ENCODE assay signal across 32 cellular contexts in genomic region chr10:97949462-97949861, GRCh38.
"Had no signal": no experiment of that assay in that cellular context is flagged by ENCODE, and none has a peak within 500 bp of the region (broad histone marks: within the 10 kb centered on the region; RNA-seq: fewer than 3 reads in every experiment).

No MANE protein-coding gene starts in this region.

- H3K9ac ChIP-seq: KMS-11 had no signal

- H3K4me2 ChIP-seq: KMS-11 had no signal

- H3K36me3 ChIP-seq: MG63 had no signal

- DNase-seq: Karpas-422, Kasumi-1, MG63, MM.1S, MV-4-11, NCI-H1048, NCI-H1092, NCI-H1092 treated with DMSO at 0.1 percent for 48 hours, NCI-H1105, NCI-H1105 treated with DMSO at 0.1 percent for 48 hours, NCI-H1417 treated with DMSO at 0.1 percent for 48 hours, NCI-H1436 treated with DMSO at 0.1 percent for 48 hours, NCI-H146, NCI-H1694, NCI-H1694 treated with DMSO at 0.1 percent for 48 hours, NCI-H187, NCI-H187 treated with DMSO at 0.1 percent for 48 hours, NCI-H1930, NCI-H2029, NCI-H2029 treated with DMSO at 0.1 percent for 48 hours, NCI-H2081, NCI-H2081 treated with DMSO at 0.1 percent for 48 hours, NCI-H2107, NCI-H2171, NCI-H2171 treated with DMSO at 0.1 percent for 48 hours, NCI-H2227 treated with DMSO at 0.1 percent for 48 hours, NCI-H226, NCI-H345, NCI-H446, NCI-H446 treated with DMSO at 0.1 percent for 48 hours, NCI-H510A had no signal

- H3K4me3 ChIP-seq: MG63 had no signal

- H3K27ac ChIP-seq: KMS-11 had no signal

- H3K9me3 ChIP-seq: MG63 had no signal
